In genomic region chr1:117568999-117569398, GRCh38 we compare ENCODE assay signal across 20 cellular contexts.
"Had no signal": no experiment of that assay in that cellular context is flagged by ENCODE, and none has a peak within 500 bp of the region (broad histone marks: within the 10 kb centered on the region; RNA-seq: fewer than 3 reads in every experiment).

No MANE protein-coding gene starts in this region.

- DNase-seq: activated CD4-positive, alpha-beta T cell treated with anti-CD3 and anti-CD28 coated beads for 1 hour; activated naive CD4-positive, alpha-beta T cell treated with Interleukin-2 at 50 U/mL for 16 hours; activated naive CD8-positive, alpha-beta T cell treated with anti-CD3 and anti-CD28 coated beads, Interleukin-2, amount 10 ng/mL, durations not matched to agents 7 days and 5 days; body of pancreas; effector memory CD8-positive, alpha-beta T cell; foreskin keratinocyte; glutamatergic neuron; hypothalamus; kidney glomerular epithelial cell; left ventricle myocardium superior; mucosa of descending colon; naive B cell; right cardiac atrium; stimulated activated CD4-positive, alpha-beta T cell treated with anti-CD3 and anti-CD28 coated beads, Interleukin-2, amount 100 ng/mL, for 24 hours; stimulated activated naive CD4-positive, alpha-beta T cell treated with Interleukin-2 at 50 U/mL for 16 hours; T-cell; T1000; thyroid gland had no signal

- ATAC-seq: body of pancreas; effector memory CD8-positive, alpha-beta T cell; foreskin keratinocyte; left ventricle myocardium superior; mucosa of descending colon; right cardiac atrium; T-cell had no signal

- H3K4me3 ChIP-seq: body of pancreas, mucosa of descending colon, prostate gland, thyroid gland, uterus had no signal

- H3K27ac ChIP-seq: foreskin keratinocyte, prostate gland, uterus had no signal
